8 cellular contexts compared by ENCODE assay signal in genomic region chr7:33039257-33039904, GRCh38. TPM values are rescaled to one million over a fixed set of nuclear protein-coding genes. Genes with fewer than 3 reads are reported as not detected.
A peak's percentile ranks its signal among the peaks of the same experiment; 100 is the strongest.
DNase-seq lines count a peak whose midpoint lies in the region; ATAC-seq, FAIRE-seq and TF ChIP-seq lines count a peak whose summit lies in the region.

No MANE protein-coding gene starts in this region.

- DNase-seq in GM12891 (ENCODE audit: insufficient read length, low spot score), result no peak
- DNase-seq in activated B cell treated with CpG ODN at 0.5 μM for 24 hours, result no peak
- DNase-seq in immature natural killer cell, result peak; percentile 33 to 40 (median 36)
- DNase-seq in tibial nerve (ENCODE audit: low spot score in 2 of 2), result no peak
- DNase-seq in 8988T, result no peak
- DNase-seq in endodermal cell, result no peak

- H3K9me3 ChIP-seq in tibial nerve, result no peaks in the 10 kb centered on the region
- no peaks in the 10 kb centered on the region for H3K9me3 ChIP-seq in endodermal cell (ENCODE audit: control insufficient read depth, low read length)

- no peaks in the 10 kb centered on the region for H3K27me3 Mint-ChIP-seq in activated B cell treated with CpG ODN at 0.5 μM for 24 hours
- H3K27me3 Mint-ChIP-seq in immature natural killer cell (ENCODE audit: low read depth in 3 of 3), result peaks cover 0 to 3% (median 0%) of the 10 kb centered on the region in 3 donors
- H3K27me3 Mint-ChIP-seq in endodermal cell (ENCODE audit: insufficient read depth), result no peaks in the 10 kb centered on the region

- H3K4me3 Mint-ChIP-seq in activated B cell treated with CpG ODN at 0.5 μM for 24 hours, result peak overlapping the region; percentile 84
- H3K4me3 Mint-ChIP-seq in immature natural killer cell, result peak overlapping the region; percentile 87 to 98 (median 90)
- H3K4me3 Mint-ChIP-seq in endodermal cell, result no peak overlapping the region

- peak overlapping the region; percentile 4 to 47 (median 39) for H3K4me3 ChIP-seq in tibial nerve
- H3K4me3 ChIP-seq in endodermal cell (ENCODE audit: low read length), result no peak overlapping the region

- POLR2A ChIA-PET in activated B cell treated with CpG ODN at 0.5 μM for 24 hours (lab: Charles Lee), result interaction anchor here (0.6 to 3.0 kb wide), 6 partner anchors 17 to 148 kb away, joined by 3 to 36 read pairs (median 8); partner anchors contain the start of genes KBTBD2, NT5C3A and RP9

- intact Hi-C loops in activated B cell treated with CpG ODN at 0.5 μM for 24 hours (cut with micrococcal nuclease), result loop anchor here (2.0 kb wide), 1 partner anchor 17 kb away; no protein-coding TSS in a partner anchor

- H3K36me3 Mint-ChIP-seq in activated B cell treated with CpG ODN at 0.5 μM for 24 hours (ENCODE audit: low read depth) (peaks cover 9% of the 10 kb centered on the region), immature natural killer cell (no peaks in the 10 kb centered on the region), endodermal cell (ENCODE audit: low read depth) (no peaks in the 10 kb centered on the region)

- no peak for TF ChIP-seq POLR2A in GM12891 (IDR thresholded peaks at IDR 0.05; ENCODE audit: low read depth, low read length)
- TF ChIP-seq POLR2A in tibial nerve (IDR thresholded peaks at IDR 0.05), result no peak

- WGBS in tibial nerve, 2 donors, result 7 to 9% methylated on average over 5 of the region's 5 CpGs
- WGBS in endodermal cell (ENCODE audit: insufficient coverage in 1 of 2, insufficient read length in 1 of 2), 2 experiments, result 93% methylated on average over 2 of the region's 5 CpGs; no CpG with 5 or more reads in 1 of the 2 experiments

- H3K27ac ChIP-seq in tibial nerve (peak overlapping the region; percentile 47 to 78 (median 57)), endodermal cell (ENCODE audit: low read depth, low read length) (no peak overlapping the region)

- peaks cover 0 to 56% (median 24%) of the 10 kb centered on the region in 4 donors for H3K4me1 ChIP-seq in tibial nerve
- no peaks in the 10 kb centered on the region for H3K4me1 ChIP-seq in endodermal cell (ENCODE audit: control insufficient read depth, insufficient read depth, low read length)

- ATAC-seq in HG02938 (IDR thresholded peaks at IDR 0.05; ENCODE audit: unreplicated experiment) (peak; percentile 46), activated B cell treated with CpG ODN at 0.5 μM for 24 hours (ENCODE audit: low read depth) (no peak), HG03097 (IDR thresholded peaks at IDR 0.05; ENCODE audit: low FRiP score, unreplicated experiment) (no peak)

- no peaks in the 10 kb centered on the region for H3K27me3 ChIP-seq in tibial nerve
- H3K27me3 ChIP-seq in endodermal cell (ENCODE audit: control insufficient read depth, insufficient read depth, low read length, poor library complexity, severe bottlenecking), result no peaks in the 10 kb centered on the region

- CTCF ChIA-PET in activated B cell treated with CpG ODN at 0.5 μM for 24 hours (lab: Charles Lee), result interaction anchor here (1.4 to 3.2 kb wide), 3 partner anchors 9 to 193 kb away, joined by 5 to 17 read pairs (median 16); partner anchors contain the start of gene RP9

- TF ChIP-seq EP300 in tibial nerve (IDR thresholded peaks at IDR 0.05), result no peak

- H3K27ac Mint-ChIP-seq in activated B cell treated with CpG ODN at 0.5 μM for 24 hours, result peak overlapping the region; percentile 81
- peak overlapping the region; percentile 81 to 96 (median 89) for H3K27ac Mint-ChIP-seq in immature natural killer cell
- H3K27ac Mint-ChIP-seq in endodermal cell, result no peak overlapping the region

- peak; percentile 72 for FAIRE-seq in GM12891 (lab: Jason Lieb, UNC)

- no peak overlapping the region for H3K9ac ChIP-seq in endodermal cell (ENCODE audit: extremely low read depth, low read length, poor library complexity, severe bottlenecking)

- H3K4me1 Mint-ChIP-seq in activated B cell treated with CpG ODN at 0.5 μM for 24 hours (peaks cover 72% of the 10 kb centered on the region), immature natural killer cell (peaks cover 35 to 71% of the 10 kb centered on the region in 2 donors), endodermal cell (peaks cover 23% of the 10 kb centered on the region)

- no peak for TF ChIP-seq CTCF in activated B cell treated with CpG ODN at 0.5 μM for 24 hours (IDR thresholded peaks at IDR 0.05)
- TF ChIP-seq CTCF in tibial nerve (IDR thresholded peaks at IDR 0.05), result no peak
- TF ChIP-seq CTCF in endodermal cell (conservative IDR thresholded peaks at IDR 0.05), result no peak

- H3K9me3 Mint-ChIP-seq in activated B cell treated with CpG ODN at 0.5 μM for 24 hours (no peaks in the 10 kb centered on the region), immature natural killer cell (no peaks in the 10 kb centered on the region), endodermal cell (no peaks in the 10 kb centered on the region)

- H3K36me3 ChIP-seq in tibial nerve (no peaks in the 10 kb centered on the region), endodermal cell (ENCODE audit: control insufficient read depth, insufficient read depth, low read length) (peaks cover 4% of the 10 kb centered on the region)

TF ChIP-seq in GM12891, 5 proteins besides CTCF, POLR2A, EP300 and RAD21:
- no peak for TF ChIP-seq PAX5 (IDR thresholded peaks at IDR 0.05; ENCODE audit: insufficient read depth, low read length, severe bottlenecking)

RNA-seq across cellular contexts. Expression of gene NT5C3A, which starts 23.2 kb away (rescaled TPM):
- 68.2 TPM for polyA plus RNA-seq in GM12891 (2012; ENCODE audit: low read depth, missing spikeins)
- total RNA-seq in activated B cell treated with CpG ODN at 0.5 μM for 24 hours, result 37.1 and 40.7 TPM in 2 replicates
- 10 to 100 TPM; 46.1 to 92.9 (median 47.8) TPM for polyA plus RNA-seq in immature natural killer cell
- total RNA-seq in tibial nerve, result 10 to 100 TPM; 18.6 to 41.3 (median 26.8) TPM
- total RNA-seq in endodermal cell, result 10 to 100 TPM; 17.5 to 22.1 TPM
- polyA plus RNA-seq in endodermal cell (2013, experiment 1 of 2), result 29.1 TPM
- polyA plus RNA-seq in endodermal cell (2013, experiment 2 of 2), result 26.7 TPM

Comparison
In these comparisons a context has a peak if more than half of its experiments do, and no peak if none do; other contexts are left out.
1. DNase-seq: peak in immature natural killer cell (3 of 3); none in GM12891 (single experiment), activated B cell treated with CpG ODN at 0.5 μM for 24 hours (single experiment), tibial nerve (0 of 2), 8988T (single experiment) and endodermal cell (single experiment).